14 cellular contexts compared by ENCODE assay signal in genomic region chrX:135802687-135803086, GRCh38. TPM values are rescaled to one million over a fixed set of nuclear protein-coding genes. Genes with fewer than 3 reads are reported as not detected.
"Had no signal": no experiment of that assay in that cellular context is flagged by ENCODE, and none has a peak within 500 bp of the region (broad histone marks: within the 10 kb centered on the region; RNA-seq: fewer than 3 reads in every experiment).

TSS of gene CT45A6 (minus strand) at chrX:135802787. CDS start at chrX:135798993, 3,794 bp downstream.

RNA-seq across cellular contexts. Expression of gene CT45A6, which starts in this region (rescaled TPM):
- total RNA-seq: activated B cell treated with CpG ODN at 0.5 μM for 24 hours; activated CD4-positive, alpha-beta memory T cell treated with anti-CD3 and anti-CD28 coated beads for 36 hours; activated CD4-positive, alpha-beta memory T cell treated with anti-CD3 and anti-CD28 coated beads, Interleukin-2, amount 10 ng/mL, durations not matched to agents 7 days and 5 days; activated CD4-positive, alpha-beta T cell treated with anti-CD3 and anti-CD28 coated beads for 36 hours; activated CD4-positive, alpha-beta T cell treated with anti-CD3 and anti-CD28 coated beads, Interleukin-2, amount 10 ng/mL, durations not matched to agents 24 days and 14 days; activated CD4-positive, alpha-beta T cell treated with anti-CD3 and anti-CD28 coated beads, Interleukin-2, amount 10 ng/mL, durations not matched to agents 7 days and 5 days; activated CD8-positive, alpha-beta memory T cell treated with anti-CD3 and anti-CD28 coated beads for 36 hours; activated CD8-positive, alpha-beta memory T cell treated with anti-CD3 and anti-CD28 coated beads, Interleukin-2, amount 10 ng/mL, durations not matched to agents 7 days and 5 days; activated CD8-positive, alpha-beta T cell treated with anti-CD3 and anti-CD28 coated beads for 36 hours; activated CD8-positive, alpha-beta T cell treated with anti-CD3 and anti-CD28 coated beads, Interleukin-2, amount 10 ng/mL, durations not matched to agents 7 days and 5 days; T-helper 1 cell treated with Interleukin-12 subunit alpha and Interleukin-12 subunit beta and Interleukin-4 antibody, amounts not matched to agents 30 ng/mL and 1 ng/mL, for 36 hours; T-helper 17 cell; T-helper 2 cell treated with Interferon-gamma antibody and Interleukin-4, amounts not matched to agents 100 ng/mL and 5 ng/mL, for 36 hours; WTC11 had no signal
